Comparison of ENCODE assay signal across 8 cellular contexts in genomic region chr15:82540055-82540983, GRCh38. TPM values are rescaled to one million over a fixed set of nuclear protein-coding genes. Genes with fewer than 3 reads are reported as not detected.
DNase-seq lines count a peak whose midpoint lies in the region; ATAC-seq lines count a peak whose summit lies in the region.

Gene RPS17 (minus strand): TSS chr15:82540457. CDS start chr15:82540428, 29 bp downstream.

- in situ Hi-C loops in ACHN (cut with HindIII; ENCODE audit: low pct_ligation_motif_present, low pct_unique_long_range_greater_than_20kb, low sequenced_read_pairs) = no loop called here

- ATAC-seq in HG03457 (IDR thresholded peaks at IDR 0.05; ENCODE audit: unreplicated experiment) = peak; percentile 90

- DNase-seq in ACHN (peak; percentile 90), GM19238 (ENCODE audit: insufficient read length, low spot score) (peak; percentile 98), dermis microvascular lymphatic vessel endothelial cell (ENCODE audit: low read depth in 2 of 2) (peak; percentile 89 to 96), lung microvascular endothelial cell (ENCODE audit: low read depth in 2 of 2) (peak; percentile 95 to 96), NCI-H1436 (lab: John Stamatoyannopoulos, UW) (no peak)
- DNase-seq in activated CD4-positive, alpha-beta T cell treated with anti-CD3 and anti-CD28 coated beads for 24 hours (ENCODE audit: low read depth in 2 of 2) = peak; percentile 97 to 98
- DNase-seq in stimulated activated CD8-positive, alpha-beta memory T cell treated with anti-CD3 and anti-CD28 coated beads, Interleukin-12 subunit alpha, Interleukin-12 subunit beta, amount 100 ng/mL, for 24 hours (ENCODE audit: extremely low read depth) = peak; percentile 92

RNA-seq across cellular contexts. Expression of gene RPS17, which starts in this region (rescaled TPM):
- total RNA-seq in dermis microvascular lymphatic vessel endothelial cell = 1,774 and 1,923 TPM in 2 replicates
- total RNA-seq in lung microvascular endothelial cell = 2,061 and 2,587 TPM in 2 replicates
